Comparison of ENCODE assay signal across 4 cellular contexts in the genomic region with DNA sequence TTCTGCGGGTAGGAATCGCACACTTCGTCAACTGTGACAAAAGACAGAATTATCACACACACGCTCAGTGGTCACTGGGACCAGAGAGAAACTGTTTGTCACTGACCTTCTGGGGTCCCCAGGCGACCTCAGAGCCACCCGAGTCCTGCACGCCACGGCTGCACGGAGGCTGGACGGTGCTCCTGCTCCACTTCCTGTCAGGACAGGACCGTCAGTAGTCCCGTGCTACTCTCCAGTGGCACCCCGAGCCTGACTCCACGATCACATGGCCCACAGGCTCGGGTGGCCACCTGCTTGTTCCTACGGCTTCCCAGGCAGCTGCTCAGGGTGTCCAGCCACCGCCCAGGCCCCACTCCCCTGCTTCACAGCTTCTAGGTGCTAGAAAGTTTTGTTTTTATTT.
TF ChIP-seq lines count a peak whose summit lies in the region.

No MANE protein-coding gene starts in this region.

TF ChIP-seq in SK-N-SH treated with all-trans-retinoic acid at 6 μM for 48 hours, 23 proteins besides CTCF, POLR2A, EP300 and RAD21:
- no peak for TF ChIP-seq TCF4 (CRISPR knock-in tag; IDR thresholded peaks at IDR 0.05; ENCODE audit: borderline replicate concordance)
- TF ChIP-seq, protein P1, sequence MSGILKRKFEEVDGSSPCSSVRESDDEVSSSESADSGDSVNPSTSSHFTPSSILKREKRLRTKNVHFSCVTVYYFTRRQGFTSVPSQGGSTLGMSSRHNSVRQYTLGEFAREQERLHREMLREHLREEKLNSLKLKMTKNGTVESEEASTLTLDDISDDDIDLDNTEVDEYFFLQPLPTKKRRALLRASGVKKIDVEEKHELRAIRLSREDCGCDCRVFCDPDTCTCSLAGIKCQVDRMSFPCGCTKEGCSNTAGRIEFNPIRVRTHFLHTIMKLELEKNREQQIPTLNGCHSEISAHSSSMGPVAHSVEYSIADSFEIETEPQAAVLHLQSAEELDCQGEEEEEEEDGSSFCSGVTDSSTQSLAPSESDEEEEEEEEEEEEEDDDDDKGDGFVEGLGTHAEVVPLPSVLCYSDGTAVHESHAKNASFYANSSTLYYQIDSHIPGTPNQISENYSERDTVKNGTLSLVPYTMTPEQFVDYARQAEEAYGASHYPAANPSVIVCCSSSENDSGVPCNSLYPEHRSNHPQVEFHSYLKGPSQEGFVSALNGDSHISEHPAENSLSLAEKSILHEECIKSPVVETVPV (CRISPR knock-in tag; IDR thresholded peaks at IDR 0.05): no peak
- no peak for TF ChIP-seq ESRRG (CRISPR knock-in tag; IDR thresholded peaks at IDR 0.05)
- TF ChIP-seq, protein P2, sequence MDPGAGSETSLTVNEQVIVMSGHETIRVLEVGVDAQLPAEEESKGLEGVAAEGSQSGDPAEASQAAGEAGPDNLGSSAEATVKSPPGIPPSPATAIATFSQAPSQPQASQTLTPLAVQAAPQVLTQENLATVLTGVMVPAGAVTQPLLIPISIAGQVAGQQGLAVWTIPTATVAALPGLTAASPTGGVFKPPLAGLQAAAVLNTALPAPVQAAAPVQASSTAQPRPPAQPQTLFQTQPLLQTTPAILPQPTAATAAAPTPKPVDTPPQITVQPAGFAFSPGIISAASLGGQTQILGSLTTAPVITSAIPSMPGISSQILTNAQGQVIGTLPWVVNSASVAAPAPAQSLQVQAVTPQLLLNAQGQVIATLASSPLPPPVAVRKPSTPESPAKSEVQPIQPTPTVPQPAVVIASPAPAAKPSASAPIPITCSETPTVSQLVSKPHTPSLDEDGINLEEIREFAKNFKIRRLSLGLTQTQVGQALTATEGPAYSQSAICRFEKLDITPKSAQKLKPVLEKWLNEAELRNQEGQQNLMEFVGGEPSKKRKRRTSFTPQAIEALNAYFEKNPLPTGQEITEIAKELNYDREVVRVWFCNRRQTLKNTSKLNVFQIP (CRISPR knock-in tag; IDR thresholded peaks at IDR 0.05; ENCODE audit: borderline replicate concordance, low read depth): no peak
- no peak for TF ChIP-seq CSDC2 (CRISPR knock-in tag; IDR thresholded peaks at IDR 0.05)
- no peak for TF ChIP-seq RARB (CRISPR knock-in tag; IDR thresholded peaks at IDR 0.05)

TF ChIP-seq in SK-N-SH, 30 proteins besides CTCF, POLR2A, EP300 and RAD21 (continues in another document):
- no peak for TF ChIP-seq TAF1 (IDR thresholded peaks at IDR 0.05; ENCODE audit: borderline replicate concordance, low read depth, low read length)
- TF ChIP-seq, protein P3, sequence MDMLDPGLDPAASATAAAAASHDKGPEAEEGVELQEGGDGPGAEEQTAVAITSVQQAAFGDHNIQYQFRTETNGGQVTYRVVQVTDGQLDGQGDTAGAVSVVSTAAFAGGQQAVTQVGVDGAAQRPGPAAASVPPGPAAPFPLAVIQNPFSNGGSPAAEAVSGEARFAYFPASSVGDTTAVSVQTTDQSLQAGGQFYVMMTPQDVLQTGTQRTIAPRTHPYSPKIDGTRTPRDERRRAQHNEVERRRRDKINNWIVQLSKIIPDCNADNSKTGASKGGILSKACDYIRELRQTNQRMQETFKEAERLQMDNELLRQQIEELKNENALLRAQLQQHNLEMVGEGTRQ (IDR thresholded peaks at IDR 0.05; ENCODE audit: borderline replicate concordance, low read depth, low read length): no peak
- TF ChIP-seq, protein P4, sequence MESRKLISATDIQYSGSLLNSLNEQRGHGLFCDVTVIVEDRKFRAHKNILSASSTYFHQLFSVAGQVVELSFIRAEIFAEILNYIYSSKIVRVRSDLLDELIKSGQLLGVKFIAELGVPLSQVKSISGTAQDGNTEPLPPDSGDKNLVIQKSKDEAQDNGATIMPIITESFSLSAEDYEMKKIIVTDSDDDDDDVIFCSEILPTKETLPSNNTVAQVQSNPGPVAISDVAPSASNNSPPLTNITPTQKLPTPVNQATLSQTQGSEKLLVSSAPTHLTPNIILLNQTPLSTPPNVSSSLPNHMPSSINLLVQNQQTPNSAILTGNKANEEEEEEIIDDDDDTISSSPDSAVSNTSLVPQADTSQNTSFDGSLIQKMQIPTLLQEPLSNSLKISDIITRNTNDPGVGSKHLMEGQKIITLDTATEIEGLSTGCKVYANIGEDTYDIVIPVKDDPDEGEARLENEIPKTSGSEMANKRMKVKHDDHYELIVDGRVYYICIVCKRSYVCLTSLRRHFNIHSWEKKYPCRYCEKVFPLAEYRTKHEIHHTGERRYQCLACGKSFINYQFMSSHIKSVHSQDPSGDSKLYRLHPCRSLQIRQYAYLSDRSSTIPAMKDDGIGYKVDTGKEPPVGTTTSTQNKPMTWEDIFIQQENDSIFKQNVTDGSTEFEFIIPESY (IDR thresholded peaks at IDR 0.05; ENCODE audit: borderline replicate concordance, low read depth): no peak
- no peak for TF ChIP-seq CHD2 (IDR thresholded peaks at IDR 0.05; ENCODE audit: low read length, partially characterized antibody)
- TF ChIP-seq SIN3A (IDR thresholded peaks at IDR 0.05; ENCODE audit: borderline replicate concordance, low read depth, low read length): no peak
- TF ChIP-seq, protein P5, sequence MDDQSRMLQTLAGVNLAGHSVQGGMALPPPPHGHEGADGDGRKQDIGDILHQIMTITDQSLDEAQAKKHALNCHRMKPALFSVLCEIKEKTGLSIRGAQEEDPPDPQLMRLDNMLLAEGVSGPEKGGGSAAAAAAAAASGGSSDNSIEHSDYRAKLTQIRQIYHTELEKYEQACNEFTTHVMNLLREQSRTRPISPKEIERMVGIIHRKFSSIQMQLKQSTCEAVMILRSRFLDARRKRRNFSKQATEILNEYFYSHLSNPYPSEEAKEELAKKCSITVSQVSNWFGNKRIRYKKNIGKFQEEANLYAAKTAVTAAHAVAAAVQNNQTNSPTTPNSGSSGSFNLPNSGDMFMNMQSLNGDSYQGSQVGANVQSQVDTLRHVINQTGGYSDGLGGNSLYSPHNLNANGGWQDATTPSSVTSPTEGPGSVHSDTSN (IDR thresholded peaks at IDR 0.05): no peak
- TF ChIP-seq GATA2 (CRISPR knock-in tag; IDR thresholded peaks at IDR 0.05): no peak
- TF ChIP-seq FOXM1 (IDR thresholded peaks at IDR 0.05; ENCODE audit: low read depth): no peak
- no peak for TF ChIP-seq FOSL2 (IDR thresholded peaks at IDR 0.05; ENCODE audit: borderline replicate concordance, low read depth)
- TF ChIP-seq MEF2A (IDR thresholded peaks at IDR 0.05; ENCODE audit: borderline replicate concordance, low read depth): no peak
- no peak for TF ChIP-seq FOXJ3 (CRISPR knock-in tag; IDR thresholded peaks at IDR 0.05)
- TF ChIP-seq TCF12 (IDR thresholded peaks at IDR 0.05): no peak
- TF ChIP-seq RFX5 (IDR thresholded peaks at IDR 0.05; ENCODE audit: low read length): no peak
- no peak for TF ChIP-seq YY1 (IDR thresholded peaks at IDR 0.05; ENCODE audit: low read depth)

TF ChIP-seq in HepG2, 621 proteins besides CTCF, POLR2A, EP300 and RAD21:
- TF ChIP-seq AGO2 (optimal IDR thresholded peaks at IDR 0.05; ENCODE audit: low read depth, low read length): peak; percentile 87
- TF ChIP-seq, protein P6, sequence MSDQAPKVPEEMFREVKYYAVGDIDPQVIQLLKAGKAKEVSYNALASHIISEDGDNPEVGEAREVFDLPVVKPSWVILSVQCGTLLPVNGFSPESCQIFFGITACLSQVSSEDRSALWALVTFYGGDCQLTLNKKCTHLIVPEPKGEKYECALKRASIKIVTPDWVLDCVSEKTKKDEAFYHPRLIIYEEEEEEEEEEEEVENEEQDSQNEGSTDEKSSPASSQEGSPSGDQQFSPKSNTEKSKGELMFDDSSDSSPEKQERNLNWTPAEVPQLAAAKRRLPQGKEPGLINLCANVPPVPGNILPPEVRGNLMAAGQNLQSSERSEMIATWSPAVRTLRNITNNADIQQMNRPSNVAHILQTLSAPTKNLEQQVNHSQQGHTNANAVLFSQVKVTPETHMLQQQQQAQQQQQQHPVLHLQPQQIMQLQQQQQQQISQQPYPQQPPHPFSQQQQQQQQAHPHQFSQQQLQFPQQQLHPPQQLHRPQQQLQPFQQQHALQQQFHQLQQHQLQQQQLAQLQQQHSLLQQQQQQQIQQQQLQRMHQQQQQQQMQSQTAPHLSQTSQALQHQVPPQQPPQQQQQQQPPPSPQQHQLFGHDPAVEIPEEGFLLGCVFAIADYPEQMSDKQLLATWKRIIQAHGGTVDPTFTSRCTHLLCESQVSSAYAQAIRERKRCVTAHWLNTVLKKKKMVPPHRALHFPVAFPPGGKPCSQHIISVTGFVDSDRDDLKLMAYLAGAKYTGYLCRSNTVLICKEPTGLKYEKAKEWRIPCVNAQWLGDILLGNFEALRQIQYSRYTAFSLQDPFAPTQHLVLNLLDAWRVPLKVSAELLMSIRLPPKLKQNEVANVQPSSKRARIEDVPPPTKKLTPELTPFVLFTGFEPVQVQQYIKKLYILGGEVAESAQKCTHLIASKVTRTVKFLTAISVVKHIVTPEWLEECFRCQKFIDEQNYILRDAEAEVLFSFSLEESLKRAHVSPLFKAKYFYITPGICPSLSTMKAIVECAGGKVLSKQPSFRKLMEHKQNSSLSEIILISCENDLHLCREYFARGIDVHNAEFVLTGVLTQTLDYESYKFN (CRISPR knock-in tag; conservative IDR thresholded peaks at IDR 0.05): no peak
- no peak for TF ChIP-seq ZNF510 (CRISPR knock-in tag; IDR thresholded peaks at IDR 0.05; ENCODE audit: low read depth)
- TF ChIP-seq RBFOX2 (IDR thresholded peaks at IDR 0.05; ENCODE audit: low read depth, low read length): peak; percentile 55; the same call in 1 of the 2 replicates
- no peak for TF ChIP-seq RELA (CRISPR knock-in tag; IDR thresholded peaks at IDR 0.05)
- no peak for TF ChIP-seq WIZ (CRISPR knock-in tag; IDR thresholded peaks at IDR 0.05)
- no peak for TF ChIP-seq SMAD9 (CRISPR knock-in tag; IDR thresholded peaks at IDR 0.05)
- no peak for TF ChIP-seq SIX1 (CRISPR knock-in tag; IDR thresholded peaks at IDR 0.05; ENCODE audit: borderline replicate concordance)
- peak; percentile 20; the same call in 1 of the 2 replicates for TF ChIP-seq POLR2G (IDR thresholded peaks at IDR 0.05; ENCODE audit: low read depth, low read length)
- no peak for TF ChIP-seq ZNF468 (CRISPR knock-in tag; IDR thresholded peaks at IDR 0.05)
- no peak for TF ChIP-seq STAG1 (CRISPR knock-in tag; IDR thresholded peaks at IDR 0.05)

TF ChIP-seq in GM12891, 5 proteins besides CTCF, POLR2A, EP300 and RAD21:
- no peak for TF ChIP-seq POLR2AphosphoS5 (IDR thresholded peaks at IDR 0.05; ENCODE audit: low read depth, low read length)
- TF ChIP-seq SPI1 (IDR thresholded peaks at IDR 0.05; ENCODE audit: low read depth, low read length): no peak
- TF ChIP-seq PAX5 (IDR thresholded peaks at IDR 0.05; ENCODE audit: insufficient read depth, low read length, severe bottlenecking): no peak
- TF ChIP-seq TAF1 (IDR thresholded peaks at IDR 0.05; ENCODE audit: low read depth, low read length): no peak
- no peak for TF ChIP-seq POU2F2 (IDR thresholded peaks at IDR 0.05; ENCODE audit: low read depth, low read length)
